11 cellular contexts compared by ENCODE assay signal in the genomic region with DNA sequence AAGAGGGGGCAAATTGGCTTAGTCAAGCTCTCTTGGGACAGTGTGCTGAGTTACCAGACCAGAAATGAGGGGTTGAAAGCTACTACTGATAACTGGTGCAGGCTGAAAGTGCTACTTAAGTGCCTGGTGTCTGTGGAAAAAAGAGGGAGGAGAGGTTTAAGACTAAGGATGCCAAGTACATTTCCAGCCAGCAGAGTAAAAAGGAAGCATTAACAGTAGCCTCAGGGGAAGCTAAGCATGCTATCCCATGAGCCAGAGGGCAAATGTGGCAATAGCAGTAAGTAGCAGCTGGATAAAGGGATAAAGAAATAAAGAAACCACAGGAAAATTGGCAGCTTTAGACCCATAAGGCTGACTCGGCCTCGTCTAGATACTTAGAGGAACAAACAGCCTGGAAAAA.
A peak's percentile ranks its signal among the peaks of the same experiment; 100 is the strongest.
DNase-seq lines count a peak whose midpoint lies in the region; ATAC-seq and TF ChIP-seq lines count a peak whose summit lies in the region.
"Had no signal": no experiment of that assay in that cellular context is flagged by ENCODE, and none has a peak within 500 bp of the region (broad histone marks: within the 10 kb centered on the region; RNA-seq: fewer than 3 reads in every experiment).

No MANE protein-coding gene starts in this region.

- H2AFZ ChIP-seq in trophoblast cell (ENCODE audit: insufficient read depth, low read length, poor library complexity), result no peak overlapping the region

- no peaks in the 10 kb centered on the region for H3K27me3 ChIP-seq in trophoblast cell (ENCODE audit: insufficient read depth, low read length)

- H3K9me3 ChIP-seq in trophoblast cell (ENCODE audit: insufficient read depth, low read depth, low read length), result no peaks in the 10 kb centered on the region

- H3K9ac ChIP-seq in trophoblast cell (ENCODE audit: low read length), result no peak overlapping the region

- H3K4ac ChIP-seq in trophoblast cell (ENCODE audit: low read depth, low read length), result no peak overlapping the region

- WGBS in trophoblast cell (ENCODE audit: extremely low coverage, insufficient coverage, insufficient read length), result no CpG with 5 or more reads among the region's 2 CpGs

- no peak overlapping the region for H3K14ac ChIP-seq in trophoblast cell (ENCODE audit: low read length)

- H3K79me1 ChIP-seq in trophoblast cell (ENCODE audit: low read length), result no peaks in the 10 kb centered on the region

- H3K4me3 ChIP-seq in epithelial cell of esophagus (ENCODE audit: low read length) (no peak overlapping the region), trophoblast cell (ENCODE audit: low read depth, low read length) (no peak overlapping the region)

- H2BK120ac ChIP-seq in trophoblast cell (ENCODE audit: insufficient read depth, low read length, poor library complexity), result no peak overlapping the region

- no peak overlapping the region for H4K12ac ChIP-seq in trophoblast cell (ENCODE audit: low read depth, low read length)

- no peak overlapping the region for H2AK5ac ChIP-seq in trophoblast cell (ENCODE audit: low read length)

- H2BK12ac ChIP-seq in trophoblast cell (ENCODE audit: low read length), result no peak overlapping the region

- no peak for ATAC-seq in omental fat pad (ENCODE audit: low FRiP score)

- H3K4me1 ChIP-seq in trophoblast cell (ENCODE audit: control insufficient read depth in 1 of 2, insufficient read depth in 2 of 2, low read length in 2 of 2), result no peaks in the 10 kb centered on the region

- H4K8ac ChIP-seq in trophoblast cell (ENCODE audit: low read depth, low read length), result no peak overlapping the region

- H3K27ac ChIP-seq in trophoblast cell (ENCODE audit: low read depth, low read length), result no peak overlapping the region
- no peak overlapping the region for H3K27ac ChIP-seq in substantia nigra (ENCODE audit: low read depth, low read length, poor library complexity, severe bottlenecking)

- no peak for TF ChIP-seq CTCF in epithelial cell of esophagus (IDR thresholded peaks at IDR 0.05; ENCODE audit: insufficient read depth, low read depth, low read length, missing control alignments)
- no peak for TF ChIP-seq CTCF in omental fat pad (IDR thresholded peaks at IDR 0.05)

- H3K23ac ChIP-seq in trophoblast cell (ENCODE audit: low read length), result no peak overlapping the region

- DNase-seq in GM04504 (ENCODE audit: low read depth) (peak; percentile 87), NCI-H2227 treated with DMSO at 0.1 percent for 48 hours (lab: John Stamatoyannopoulos, UW) (peak; percentile 35), epithelial cell of esophagus (ENCODE audit: low read depth) (peak; percentile 44), trophoblast cell (peak; percentile 59 to 91), omental fat pad (ENCODE audit: low spot score) (no peak), NCI-H526 (lab: John Stamatoyannopoulos, UW) (no peak), substantia nigra (lab: John Stamatoyannopoulos, UW) (no peak), DMS153 treated with DMSO at 0.1 percent for 48 hours (lab: John Stamatoyannopoulos, UW; ENCODE audit: unreplicated experiment) (no peak)
- DNase-seq: activated CD4-positive, alpha-beta T cell treated with anti-CD3 and anti-CD28 coated beads, Interleukin-2, amount 50 U/mL, for 48 hours; KG1; stimulated activated CD4-positive, alpha-beta T cell treated with anti-CD3 and anti-CD28 coated beads, Interleukin-1b, Interleukin-23, amount 100 ng/mL, for 48 hours had no signal

- no peak overlapping the region for H2BK5ac ChIP-seq in trophoblast cell (ENCODE audit: low read depth, low read length, poor library complexity)

- H3K4me2 ChIP-seq in trophoblast cell (ENCODE audit: low read length), result no peak overlapping the region

- H3K18ac ChIP-seq in trophoblast cell (ENCODE audit: low read length), result no peak overlapping the region

- no peaks in the 10 kb centered on the region for H3K36me3 ChIP-seq in trophoblast cell (ENCODE audit: control insufficient read depth in 1 of 2, insufficient read depth in 2 of 2, low read length in 2 of 2)

- no peaks in the 10 kb centered on the region for H3K79me2 ChIP-seq in trophoblast cell (ENCODE audit: control insufficient read depth, insufficient read depth, low read length, poor library complexity)

- H4K91ac ChIP-seq in trophoblast cell (ENCODE audit: low read depth, low read length), result no peak overlapping the region

Comparison
In these comparisons a context has a peak if more than half of its experiments do, and no peak if none do; other contexts are left out.
1. DNase-seq: peak in GM04504 (single experiment), NCI-H2227 treated with DMSO at 0.1 percent for 48 hours (single experiment), epithelial cell of esophagus (single experiment) and trophoblast cell (2 of 2); none in omental fat pad (single experiment), NCI-H526 (0 of 2), substantia nigra (0 of 49) and DMS153 treated with DMSO at 0.1 percent for 48 hours (single experiment).